11 cellular contexts compared by ENCODE assay signal in genomic region chr12:76762556-76762955, GRCh38. TPM values are rescaled to one million over a fixed set of nuclear protein-coding genes. Genes with fewer than 3 reads are reported as not detected.
DNase-seq lines count a peak whose midpoint lies in the region; ATAC-seq and TF ChIP-seq lines count a peak whose summit lies in the region.
"Had no signal": no experiment of that assay in that cellular context is flagged by ENCODE, and none has a peak within 500 bp of the region (broad histone marks: within the 10 kb centered on the region; RNA-seq: fewer than 3 reads in every experiment).

No MANE protein-coding gene starts in this region.

- H3K36me3 ChIP-seq in WERI-Rb-1: no peaks in the 10 kb centered on the region; the same call in 1 of the 2 replicates
- H3K36me3 ChIP-seq: suprapubic skin had no signal

- H3K27ac Mint-ChIP-seq in activated T-cell treated with anti-CD3 and anti-CD28 coated beads, Interleukin-2, amount 50 U/mL, for 72 hours: peak overlapping the region; percentile 14
- peak overlapping the region; percentile 95 for H3K27ac Mint-ChIP-seq in stimulated activated memory B cell treated with anti-CD40 and anti-IgM and Interleukin-4, amounts not matched to agents 10 μg/mL and 1 μg/mL and 100 μg/mL, for 72 hours

- H3K27me3 ChIP-seq in WERI-Rb-1 (ENCODE audit: insufficient read depth, low read depth, severe bottlenecking): no peaks in the 10 kb centered on the region
- H3K27me3 ChIP-seq: suprapubic skin had no signal

- H3K27me3 Mint-ChIP-seq in activated T-cell treated with anti-CD3 and anti-CD28 coated beads, Interleukin-2, amount 50 U/mL, for 72 hours (ENCODE audit: low read depth): no peaks in the 10 kb centered on the region
- no peaks in the 10 kb centered on the region for H3K27me3 Mint-ChIP-seq in stimulated activated memory B cell treated with anti-CD40 and anti-IgM and Interleukin-4, amounts not matched to agents 10 μg/mL and 1 μg/mL and 100 μg/mL, for 72 hours

- no peak for ATAC-seq in activated T-cell treated with anti-CD3 and anti-CD28 coated beads, Interleukin-2, amount 50 U/mL, for 72 hours (replicated peaks in 1 of 2)
- ATAC-seq in stimulated activated memory B cell treated with anti-CD40 and anti-IgM and Interleukin-4, amounts not matched to agents 10 μg/mL and 1 μg/mL and 100 μg/mL, for 72 hours: no peak
- no peak for ATAC-seq in GM21723 (IDR thresholded peaks at IDR 0.05; ENCODE audit: unreplicated experiment)

- H3K4me3 Mint-ChIP-seq in activated T-cell treated with anti-CD3 and anti-CD28 coated beads, Interleukin-2, amount 50 U/mL, for 72 hours: peak overlapping the region; percentile 96 to 97
- peak overlapping the region; percentile 92 for H3K4me3 Mint-ChIP-seq in stimulated activated memory B cell treated with anti-CD40 and anti-IgM and Interleukin-4, amounts not matched to agents 10 μg/mL and 1 μg/mL and 100 μg/mL, for 72 hours

- no peak for TF ChIP-seq CTCF in WERI-Rb-1 (IDR thresholded peaks at IDR 0.05; ENCODE audit: low read depth, low read length)

- H3K9me3 Mint-ChIP-seq in activated T-cell treated with anti-CD3 and anti-CD28 coated beads, Interleukin-2, amount 50 U/mL, for 72 hours: no peaks in the 10 kb centered on the region
- H3K9me3 Mint-ChIP-seq in stimulated activated memory B cell treated with anti-CD40 and anti-IgM and Interleukin-4, amounts not matched to agents 10 μg/mL and 1 μg/mL and 100 μg/mL, for 72 hours: peaks cover 3% of the 10 kb centered on the region

- peaks cover 0 to 1% of the 10 kb centered on the region in 2 donors for H3K36me3 Mint-ChIP-seq in activated T-cell treated with anti-CD3 and anti-CD28 coated beads, Interleukin-2, amount 50 U/mL, for 72 hours (ENCODE audit: insufficient read depth in 2 of 2)
- no peaks in the 10 kb centered on the region for H3K36me3 Mint-ChIP-seq in stimulated activated memory B cell treated with anti-CD40 and anti-IgM and Interleukin-4, amounts not matched to agents 10 μg/mL and 1 μg/mL and 100 μg/mL, for 72 hours

- H3K4me3 ChIP-seq in WERI-Rb-1 (ENCODE audit: low read depth, low read length) (peak overlapping the region; percentile 98), iPS-11a (ENCODE audit: low read depth, low read length) (peak overlapping the region; percentile 9)

- in situ Hi-C loops in ACHN (cut with HindIII; ENCODE audit: low pct_ligation_motif_present, low pct_unique_long_range_greater_than_20kb, low sequenced_read_pairs): no loop called here

- H3K4me1 Mint-ChIP-seq in activated T-cell treated with anti-CD3 and anti-CD28 coated beads, Interleukin-2, amount 50 U/mL, for 72 hours (ENCODE audit: low read depth): peaks cover 36% of the 10 kb centered on the region
- H3K4me1 Mint-ChIP-seq in stimulated activated memory B cell treated with anti-CD40 and anti-IgM and Interleukin-4, amounts not matched to agents 10 μg/mL and 1 μg/mL and 100 μg/mL, for 72 hours: peaks cover 35% of the 10 kb centered on the region

- no peak for DNase-seq in activated T-cell treated with anti-CD3 and anti-CD28 coated beads, Interleukin-2, amount 50 U/mL, for 72 hours
- no peak for DNase-seq in activated T-cell treated with anti-CD3 and anti-CD28 coated beads, Interleukin-2, amount 50 U/mL, for 1 hour
- DNase-seq in WERI-Rb-1 (peak; percentile 70), middle frontal gyrus (ENCODE audit: extremely low spot score, low spot score) (no peak), ACHN (no peak)
- DNase-seq: activated CD8-positive, alpha-beta memory T cell treated with anti-CD3 and anti-CD28 coated beads, Interleukin-2, amount 50 U/mL, for 4 hours; NCI-H526 had no signal

- no peaks in the 10 kb centered on the region for H3K9me3 ChIP-seq in WERI-Rb-1 (ENCODE audit: severe bottlenecking)
- H3K9me3 ChIP-seq: suprapubic skin had no signal

- H3K27ac ChIP-seq in WERI-Rb-1: peak overlapping the region; percentile 97
- H3K27ac ChIP-seq: suprapubic skin had no signal

RNA-seq across cellular contexts. Expression of gene ZDHHC17, which starts 1.4 kb away (rescaled TPM):
- total RNA-seq in activated T-cell treated with anti-CD3 and anti-CD28 coated beads, Interleukin-2, amount 50 U/mL, for 72 hours: 10 to 100 TPM; 26.0 to 28.7 TPM
